Comparison of ENCODE assay signal across 9 cellular contexts in genomic region chr6:11092654-11093053, GRCh38. TPM values are rescaled to one million over a fixed set of nuclear protein-coding genes. Genes with fewer than 3 reads are reported as not detected.
A peak's percentile ranks its signal among the peaks of the same experiment; 100 is the strongest.
DNase-seq lines count a peak whose midpoint lies in the region; ATAC-seq and TF ChIP-seq lines count a peak whose summit lies in the region.
"Had no signal": no experiment of that assay in that cellular context is flagged by ENCODE, and none has a peak within 500 bp of the region (broad histone marks: within the 10 kb centered on the region; RNA-seq: fewer than 3 reads in every experiment).

No MANE protein-coding gene starts in this region.

- H3K9ac ChIP-seq in BLaER1 (peak overlapping the region; percentile 94), neural cell (ENCODE audit: low read length) (peak overlapping the region; percentile 93)

- H3K4me2 ChIP-seq in BLaER1 (peak overlapping the region; percentile 88), neural cell (ENCODE audit: low read length) (peak overlapping the region; percentile 40)

- ATAC-seq in HG02870 (IDR thresholded peaks at IDR 0.05; ENCODE audit: unreplicated experiment), result no peak

- peaks cover 9% of the 10 kb centered on the region for H3F3A ChIP-seq in neural cell (ENCODE audit: insufficient read depth, low read length, poor library complexity, severe bottlenecking)

- H3K4me1 ChIP-seq in BLaER1, result peaks cover 34% of the 10 kb centered on the region

- no peaks in the 10 kb centered on the region for H3K9me2 ChIP-seq in neural cell (ENCODE audit: insufficient read depth, low read length)

- H2AFZ ChIP-seq in neural cell (ENCODE audit: low read depth, low read length), result peak overlapping the region; percentile 92

- TF ChIP-seq RAD21 in neural cell (conservative IDR thresholded peaks at IDR 0.05), result no peak

- H3K9me3 ChIP-seq in BLaER1, result no peaks in the 10 kb centered on the region
- no peaks in the 10 kb centered on the region for H3K9me3 ChIP-seq in MG63
- no peaks in the 10 kb centered on the region for H3K9me3 ChIP-seq in neural cell (ENCODE audit: low read length)

- no peak for TF ChIP-seq EP300 in neural cell (conservative IDR thresholded peaks at IDR 0.05; ENCODE audit: poor library complexity, severe bottlenecking)

- intact Hi-C loops in dorsolateral prefrontal cortex (cut with DNase I), result loop anchor here (5.0 kb wide), 3 partner anchors 50 to 445 kb away; partner anchors contain the start of genes NEDD9 (in 1 of the 2) and TMEM170B (in 1 of the 2)

- DNase-seq in MG63, result no peak
- no peak for DNase-seq in dorsolateral prefrontal cortex
- no peak for DNase-seq in SK-N-DZ (ENCODE audit: low spot score)
- DNase-seq in NCI-H1048 (lab: John Stamatoyannopoulos, UW), result no peak
- no peak for DNase-seq in NCI-H446 (lab: John Stamatoyannopoulos, UW)
- DNase-seq: activated effector memory CD4-positive, alpha-beta T cell treated with anti-CD3 and anti-CD28 coated beads, Interleukin-2, amount 50 U/mL, for 16 hours had no signal

- H3K27me3 ChIP-seq in BLaER1 (no peaks in the 10 kb centered on the region), MG63 (no peaks in the 10 kb centered on the region), dorsolateral prefrontal cortex (no peaks in the 10 kb centered on the region), neural cell (ENCODE audit: insufficient read depth, low read depth, low read length) (no peaks in the 10 kb centered on the region)

- H3K27ac ChIP-seq in BLaER1 (no peak overlapping the region; the same call in 1 of the 2 replicates), dorsolateral prefrontal cortex (peak overlapping the region in 40 of 59 donors; percentile 94 to 99 (median 98)), neural cell (ENCODE audit: low read length) (no peak overlapping the region)

- H3K36me3 ChIP-seq in BLaER1 (peaks cover 12% of the 10 kb centered on the region; the same call in 1 of the 2 replicates), MG63 (peaks cover 6% of the 10 kb centered on the region), neural cell (ENCODE audit: insufficient read depth, low read length) (no peaks in the 10 kb centered on the region)

- H4K20me1 ChIP-seq in BLaER1 (peaks cover 10% of the 10 kb centered on the region), neural cell (ENCODE audit: insufficient read depth) (no peaks in the 10 kb centered on the region)

- H3K4me3 ChIP-seq in BLaER1 (peak overlapping the region; percentile 88), MG63 (peak overlapping the region; percentile 95), dorsolateral prefrontal cortex (peak overlapping the region in 56 of 59 donors; percentile 59 to 99 (median 95)), neural cell (ENCODE audit: low read length) (peak overlapping the region; percentile 97)

- TF ChIP-seq CTCF in dorsolateral prefrontal cortex (IDR thresholded peaks at IDR 0.05 in 54 of 56, conservative IDR thresholded peaks at IDR 0.05 in 2 of 56; ENCODE audit: low read depth in 1 of 56, partially characterized antibody in 56 of 56) (no peak), neural cell (IDR thresholded peaks at IDR 0.05; ENCODE audit: poor library complexity, severe bottlenecking) (no peak)

- peaks cover 24% of the 10 kb centered on the region for H3K79me2 ChIP-seq in neural cell (replicated peaks; ENCODE audit: insufficient read depth, low read length)

TF ChIP-seq in neural cell, 6 proteins besides CTCF, POLR2A, EP300 and RAD21:
- TF ChIP-seq REST (IDR thresholded peaks at IDR 0.05; ENCODE audit: borderline replicate concordance) (no peak), EZH2 (IDR thresholded peaks at IDR 0.05; ENCODE audit: borderline replicate concordance, insufficient read depth, low read length, poor library complexity, severe bottlenecking) (no peak), POLR2AphosphoS5 (IDR thresholded peaks at IDR 0.05) (no peak), MXI1 (conservative IDR thresholded peaks at IDR 0.05; ENCODE audit: poor library complexity, severe bottlenecking) (no peak), TAF1 (IDR thresholded peaks at IDR 0.05; ENCODE audit: low read depth) (no peak), SMC3 (conservative IDR thresholded peaks at IDR 0.05; ENCODE audit: poor library complexity) (no peak)

RNA-seq across cellular contexts. Expression of gene SMIM13, which starts 1.0 kb away (rescaled TPM):
- total RNA-seq in MG63 (2014; rRNA removed; shearing (Covaris generic); ENCODE audit: low replicate concordance), result 18.6 and 27.3 TPM in 2 replicates
- total RNA-seq in dorsolateral prefrontal cortex, result 10 to 100 TPM; 31.0 to 65.1 (median 50.3) TPM
- 47.5 and 51.0 TPM in 2 replicates for polyA plus RNA-seq in neural cell
- 91.1 TPM in 2 replicates for polyA minus RNA-seq in neural cell
- polyA plus RNA-seq in SK-N-DZ (2014; cell fraction: cytosol; rRNA removed), result 8.1 and 8.8 TPM in 2 replicates
- polyA plus RNA-seq in SK-N-DZ (2014; cell fraction: nucleus; rRNA removed), result 4.6 and 7.7 TPM in 2 replicates

RNA-seq across cellular contexts. Expression of gene ERVFRD-1, which starts 18.9 kb away (rescaled TPM):
- not detected in 2 replicates for total RNA-seq in MG63 (2014; rRNA removed; shearing (Covaris generic); ENCODE audit: low replicate concordance)
- total RNA-seq in dorsolateral prefrontal cortex, result under 1 TPM in 1 of 120 experiments, not detected in 119; 0.20 TPM
- not detected in 2 replicates for polyA plus RNA-seq in neural cell
- polyA minus RNA-seq in neural cell, result not detected in 2 replicates
- not detected in 2 replicates for polyA plus RNA-seq in SK-N-DZ (2014; cell fraction: cytosol; rRNA removed)
- 0.05 TPM in 1 of 2 replicates, not detected in the other for polyA plus RNA-seq in SK-N-DZ (2014; cell fraction: nucleus; rRNA removed)

RNA-seq across cellular contexts. Expression of gene ELOVL2, which starts 48.5 kb away (rescaled TPM):
- total RNA-seq in MG63 (2014; rRNA removed; shearing (Covaris generic); ENCODE audit: low replicate concordance), result 41.8 and 56.3 TPM in 2 replicates
- 10 to 100 TPM in 95 of 120 experiments, 1 to 10 TPM in 25; 5.2 to 32.5 (median 12.4) TPM for total RNA-seq in dorsolateral prefrontal cortex
- polyA plus RNA-seq in neural cell, result 4.3 and 5.4 TPM in 2 replicates
- 7.8 and 9.0 TPM in 2 replicates for polyA minus RNA-seq in neural cell
- 0.56 and 0.93 TPM in 2 replicates for polyA plus RNA-seq in SK-N-DZ (2014; cell fraction: cytosol; rRNA removed)
- polyA plus RNA-seq in SK-N-DZ (2014; cell fraction: nucleus; rRNA removed), result 0.22 and 1.1 TPM in 2 replicates

Comparison
In these comparisons a context has a peak if more than half of its experiments do, and no peak if none do; other contexts are left out.
1. H3K27ac ChIP-seq: peak in dorsolateral prefrontal cortex (40 of 59); none in BLaER1 (single experiment) and neural cell (single experiment).
2. Peak in every context shown above with its lines, with median percentiles within 50 percentile points of each other: H3K4me3 ChIP-seq.